ENCODE assay signal across 9 cellular contexts in the genomic region with DNA sequence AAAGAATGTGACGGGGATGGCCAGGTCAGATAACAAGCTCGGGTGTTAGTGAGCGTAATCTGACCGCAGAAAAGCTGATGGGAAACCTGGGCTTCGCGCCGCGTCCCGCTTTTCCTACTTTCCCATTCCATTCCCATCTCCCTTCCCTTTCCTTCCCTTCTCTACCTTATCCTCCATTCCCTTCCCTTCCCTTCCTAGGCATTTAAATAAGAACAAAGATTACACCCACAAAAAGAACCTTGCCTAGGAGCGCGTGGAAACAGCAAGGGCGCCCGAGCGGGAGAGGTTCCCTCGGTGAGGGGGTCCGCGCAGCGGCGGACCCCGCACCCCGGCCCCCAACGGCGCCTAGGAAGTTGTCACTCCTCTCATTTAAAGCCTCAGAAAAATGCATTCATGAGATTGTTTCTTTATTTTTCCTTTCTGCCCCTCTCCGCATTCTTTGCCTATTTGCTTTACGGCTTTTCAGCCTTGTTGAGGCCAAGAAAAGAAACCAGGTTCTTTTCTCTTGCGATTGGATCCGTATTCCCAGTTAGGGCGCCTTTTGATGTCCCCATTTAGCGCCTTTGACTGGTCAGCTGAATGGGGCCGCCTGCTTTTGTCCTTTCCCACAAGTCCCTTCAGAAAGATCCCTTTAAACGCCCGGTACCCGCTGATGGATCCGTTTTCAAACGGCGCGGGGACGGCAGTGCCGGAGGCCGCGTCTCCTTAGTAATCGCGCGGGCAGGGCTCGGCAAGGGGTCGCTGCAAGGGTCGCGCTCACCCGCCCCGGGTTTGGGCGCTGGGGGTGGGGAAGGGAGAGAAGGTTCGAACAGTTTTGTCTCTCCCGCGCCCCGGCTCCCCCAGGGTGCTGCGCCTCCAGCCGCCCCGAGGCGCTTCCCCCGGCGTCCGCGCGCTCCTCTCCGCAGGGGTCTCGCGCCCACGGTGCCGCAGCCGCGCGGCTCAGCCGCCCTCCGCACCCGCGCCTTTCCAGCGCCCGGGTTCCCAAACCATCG. TPM values are rescaled to one million over a fixed set of nuclear protein-coding genes. Genes with fewer than 3 reads are reported as not detected.
A peak's percentile ranks its signal among the peaks of the same experiment; 100 is the strongest.
DNase-seq lines count a peak whose midpoint lies in the region; ATAC-seq, FAIRE-seq and TF ChIP-seq lines count a peak whose summit lies in the region.
"Had no signal": no experiment of that assay in that cellular context is flagged by ENCODE, and none has a peak within 500 bp of the region (broad histone marks: within the 10 kb centered on the region; RNA-seq: fewer than 3 reads in every experiment).

No MANE protein-coding gene starts in this region.

- H3K27ac Mint-ChIP-seq in endothelial cell (ENCODE audit: unreplicated experiment) (no peak overlapping the region), neural crest cell (ENCODE audit: unreplicated experiment) (peak overlapping the region; percentile 87), CD14-positive monocyte (no peak overlapping the region)

- peaks cover 30% of the 10 kb centered on the region for H3K4me1 ChIP-seq in BE2C

- no peak for ATAC-seq in GM18870 (IDR thresholded peaks at IDR 0.05; ENCODE audit: unreplicated experiment)
- ATAC-seq in GM21529 (IDR thresholded peaks at IDR 0.05; ENCODE audit: unreplicated experiment): no peak
- ATAC-seq: activated CD4-positive, CD25-positive, alpha-beta regulatory T cell treated with anti-CD3 and anti-CD28 coated beads, Interleukin-2, amount 50 U/mL, for 24 hours had no signal

- FAIRE-seq in HTR-8/SVneo (lab: Jason Lieb, UNC): no peak

- H3K36me3 Mint-ChIP-seq in endothelial cell (ENCODE audit: low read depth, unreplicated experiment) (peaks cover 4% of the 10 kb centered on the region), neural crest cell (ENCODE audit: low read depth) (no peaks in the 10 kb centered on the region), CD14-positive monocyte (no peaks in the 10 kb centered on the region)

- DNase-seq in BE2C (peak; percentile 50), HTR-8/SVneo (ENCODE audit: insufficient read length, low spot score) (peak; percentile 30), endothelial cell (ENCODE audit: low spot score) (peak; percentile 15), neural crest cell (ENCODE audit: low read depth, low spot score) (no peak), CD14-positive monocyte (ENCODE audit: low spot score) (no peak), HK-2 (ENCODE audit: unreplicated experiment) (no peak)

- H3K9me3 ChIP-seq in BE2C: no peaks in the 10 kb centered on the region

- H3K4me1 Mint-ChIP-seq in endothelial cell (ENCODE audit: unreplicated experiment) (peaks cover 20% of the 10 kb centered on the region), neural crest cell (peaks cover 69% of the 10 kb centered on the region), CD14-positive monocyte (peaks cover 11% of the 10 kb centered on the region)

- peaks cover 47% of the 10 kb centered on the region for H3K36me3 ChIP-seq in BE2C

- no peak for TF ChIP-seq CTCF in BE2C (IDR thresholded peaks at IDR 0.05; ENCODE audit: low read depth, low read length)
- TF ChIP-seq CTCF in endothelial cell (IDR thresholded peaks at IDR 0.05; ENCODE audit: unreplicated experiment): no peak
- TF ChIP-seq CTCF in neural crest cell (conservative IDR thresholded peaks at IDR 0.05): no peak
- TF ChIP-seq CTCF in CD14-positive monocyte (IDR thresholded peaks at IDR 0.05): no peak

- H3K9me3 Mint-ChIP-seq in endothelial cell (ENCODE audit: unreplicated experiment) (no peaks in the 10 kb centered on the region), neural crest cell (no peaks in the 10 kb centered on the region), CD14-positive monocyte (peaks cover 0 to 25% (median 6%) of the 10 kb centered on the region in 7 donors)

- no peaks in the 10 kb centered on the region for H3K27me3 ChIP-seq in BE2C

- peaks cover 27% of the 10 kb centered on the region for H3K27me3 Mint-ChIP-seq in endothelial cell (ENCODE audit: unreplicated experiment)
- peaks cover 94% of the 10 kb centered on the region for H3K27me3 Mint-ChIP-seq in neural crest cell (ENCODE audit: low read depth)
- peaks cover 92 to 97% (median 96%) of the 10 kb centered on the region in 3 donors for H3K27me3 Mint-ChIP-seq in CD14-positive monocyte (ENCODE audit: low read depth in 3 of 3)

- intact Hi-C loops in CD14-positive monocyte (cut with micrococcal nuclease): loop anchor here (5.0 to 10.0 kb wide), 2 partner anchors 186 to 599 kb away; no protein-coding TSS in a partner anchor

- H3K4me3 ChIP-seq in BE2C (ENCODE audit: low read depth, low read length): peak overlapping the region; percentile 86

- H3K4me3 Mint-ChIP-seq in endothelial cell (ENCODE audit: unreplicated experiment) (peak overlapping the region; percentile 80), neural crest cell (peak overlapping the region; percentile 84), CD14-positive monocyte (peak overlapping the region in 1 of 2 donors; percentile 79)

RNA-seq across cellular contexts. Expression of a gene that starts 54.1 kb away (rescaled TPM):
- 59.0 TPM for polyA plus RNA-seq in BE2C (2012; ENCODE audit: insufficient read depth, insufficient read length, low read depth)
- 59.6 TPM for total RNA-seq in endothelial cell (ENCODE audit: unreplicated experiment)
- total RNA-seq in neural crest cell: 73.9 and 74.7 TPM in 2 replicates
- 10 to 100 TPM; 60.7 to 61.6 TPM for polyA plus RNA-seq in CD14-positive monocyte

Comparison
In these comparisons a context has a peak if more than half of its experiments do, and no peak if none do; other contexts are left out.
1. DNase-seq: peak in BE2C (single experiment), HTR-8/SVneo (single experiment) and endothelial cell (single experiment); none in neural crest cell (single experiment), CD14-positive monocyte (single experiment) and HK-2 (single experiment).